In the genomic region with DNA sequence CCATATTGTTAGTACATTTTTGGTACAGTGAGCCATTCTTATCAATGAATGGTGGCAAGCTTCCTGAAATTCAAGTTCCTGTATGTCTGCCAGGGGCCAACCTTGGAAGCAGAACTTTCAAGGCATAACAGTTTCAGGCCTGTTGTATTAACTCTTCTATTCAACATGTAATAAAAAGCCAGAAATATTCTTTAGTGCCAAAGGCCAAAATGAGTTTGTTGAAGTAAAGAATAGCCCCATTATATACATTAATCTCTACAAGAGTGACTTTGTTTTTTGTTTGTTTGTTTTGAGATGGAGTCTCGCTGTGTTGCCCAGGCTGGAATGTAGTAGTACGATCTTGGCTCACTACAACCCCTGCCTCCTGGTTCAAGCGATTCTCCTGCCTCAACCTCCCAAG, we compare ENCODE assay signal across 23 cellular contexts.
"Had no signal": no experiment of that assay in that cellular context is flagged by ENCODE, and none has a peak within 500 bp of the region (broad histone marks: within the 10 kb centered on the region; RNA-seq: fewer than 3 reads in every experiment).

No MANE protein-coding gene starts in this region.

- H3K4me3 ChIP-seq: colonic mucosa, coronary artery, dorsolateral prefrontal cortex, esophagus muscularis mucosa, esophagus squamous epithelium, gastrocnemius medialis, gastroesophageal sphincter, heart left ventricle, heart right ventricle had no signal

- H3K9me3 ChIP-seq: colonic mucosa, esophagus muscularis mucosa, esophagus squamous epithelium, gastrocnemius medialis, gastroesophageal sphincter, heart left ventricle, heart right ventricle had no signal

- H3K27me3 ChIP-seq: colonic mucosa, dorsolateral prefrontal cortex, esophagus muscularis mucosa, esophagus squamous epithelium, foreskin keratinocyte, gastrocnemius medialis, gastroesophageal sphincter, heart left ventricle, heart right ventricle had no signal

- ATAC-seq: effector memory CD8-positive, alpha-beta T cell; esophagus mucosa; foreskin keratinocyte; gastrocnemius medialis; gastroesophageal sphincter; heart left ventricle; heart right ventricle had no signal

- DNase-seq: colonic mucosa; cortex of kidney; dermis blood vessel endothelial cell; dorsolateral prefrontal cortex; effector CD4-positive, alpha-beta T cell; effector CD8-positive, alpha-beta T cell; effector memory CD4-positive, alpha-beta T cell; effector memory CD8-positive, alpha-beta T cell; endodermal cell; erythroblast; esophagus squamous epithelium; foreskin fibroblast; foreskin keratinocyte; gastrocnemius medialis; glutamatergic neuron; head of caudate nucleus; heart left ventricle; heart right ventricle had no signal

- H3K36me3 ChIP-seq: colonic mucosa had no signal

- H3K4me1 ChIP-seq: colonic mucosa, esophagus muscularis mucosa, esophagus squamous epithelium, foreskin keratinocyte, gastroesophageal sphincter had no signal

- H3K27ac ChIP-seq: colonic mucosa, coronary artery, dorsolateral prefrontal cortex, epithelial cell of prostate, esophagus muscularis mucosa, esophagus squamous epithelium, foreskin keratinocyte, gastrocnemius medialis, gastroesophageal sphincter, heart left ventricle, heart right ventricle had no signal
